ENCODE assay signal across 1 cellular context in the genomic region with DNA sequence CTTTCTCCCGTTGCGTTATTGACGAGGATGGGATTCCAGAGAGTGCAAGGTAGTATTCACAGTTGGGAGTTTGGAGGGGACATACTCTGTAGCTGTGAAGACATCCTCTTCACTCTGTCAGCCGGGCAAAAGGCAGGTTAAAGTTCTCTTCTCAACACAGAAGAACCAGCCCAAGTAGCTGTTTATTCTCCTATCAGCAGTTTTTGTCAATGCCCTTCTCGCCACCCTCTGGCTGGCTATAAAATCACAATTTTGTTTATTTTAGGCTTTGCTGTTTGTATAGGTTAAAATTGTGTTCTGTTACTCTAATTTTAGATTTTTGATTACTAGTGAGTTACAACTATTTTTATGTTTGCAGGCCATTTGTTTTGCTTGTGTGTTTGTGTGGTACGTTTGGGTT.
A peak's percentile ranks its signal among the peaks of the same experiment; 100 is the strongest.
TF ChIP-seq lines count a peak whose summit lies in the region.

No MANE protein-coding gene starts in this region.

TF ChIP-seq in K562, 482 proteins besides CTCF, POLR2A, EP300 and RAD21 (continued from another document):
- TF ChIP-seq, protein P1, sequence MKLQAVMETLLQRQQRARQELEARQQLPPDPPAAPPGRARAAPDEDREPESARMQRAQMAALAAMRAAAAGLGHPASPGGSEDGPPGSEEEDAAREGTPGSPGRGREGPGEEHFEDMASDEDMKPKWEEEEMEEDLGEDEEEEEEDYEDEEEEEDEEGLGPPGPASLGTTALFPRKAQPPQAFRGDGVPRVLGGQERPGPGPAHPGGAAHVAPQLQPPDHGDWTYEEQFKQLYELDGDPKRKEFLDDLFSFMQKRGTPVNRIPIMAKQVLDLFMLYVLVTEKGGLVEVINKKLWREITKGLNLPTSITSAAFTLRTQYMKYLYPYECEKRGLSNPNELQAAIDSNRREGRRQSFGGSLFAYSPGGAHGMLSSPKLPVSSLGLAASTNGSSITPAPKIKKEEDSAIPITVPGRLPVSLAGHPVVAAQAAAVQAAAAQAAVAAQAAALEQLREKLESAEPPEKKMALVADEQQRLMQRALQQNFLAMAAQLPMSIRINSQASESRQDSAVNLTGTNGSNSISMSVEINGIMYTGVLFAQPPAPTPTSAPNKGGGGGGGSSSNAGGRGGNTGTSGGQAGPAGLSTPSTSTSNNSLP (IDR thresholded peaks at IDR 0.05; ENCODE audit: borderline replicate concordance, low read depth, low read length): no peak
- no peak for TF ChIP-seq ERF (CRISPR knock-in tag; IDR thresholded peaks at IDR 0.05)
- no peak for TF ChIP-seq MXI1 (IDR thresholded peaks at IDR 0.05; ENCODE audit: low read depth, low read length)
- TF ChIP-seq ZNF316 (IDR thresholded peaks at IDR 0.05): peak; percentile 82
- no peak for TF ChIP-seq TAF7 (tag; IDR thresholded peaks at IDR 0.05)
- TF ChIP-seq PURB (CRISPR knock-in tag; IDR thresholded peaks at IDR 0.05; ENCODE audit: low read depth): no peak
- peak; percentile 66 for TF ChIP-seq MAFG (tag; conservative IDR thresholded peaks at IDR 0.05)
- no peak for TF ChIP-seq HDAC1 (IDR thresholded peaks at IDR 0.05)
- no peak for TF ChIP-seq NCOA2 (IDR thresholded peaks at IDR 0.05; ENCODE audit: partially characterized antibody in 2 of 2)
- TF ChIP-seq HNRNPH1 (optimal IDR thresholded peaks at IDR 0.05; ENCODE audit: low read depth, low read length): no peak
- TF ChIP-seq CREBBP (IDR thresholded peaks at IDR 0.05; ENCODE audit: low read depth, low read length): no peak
- TF ChIP-seq, protein P2, sequence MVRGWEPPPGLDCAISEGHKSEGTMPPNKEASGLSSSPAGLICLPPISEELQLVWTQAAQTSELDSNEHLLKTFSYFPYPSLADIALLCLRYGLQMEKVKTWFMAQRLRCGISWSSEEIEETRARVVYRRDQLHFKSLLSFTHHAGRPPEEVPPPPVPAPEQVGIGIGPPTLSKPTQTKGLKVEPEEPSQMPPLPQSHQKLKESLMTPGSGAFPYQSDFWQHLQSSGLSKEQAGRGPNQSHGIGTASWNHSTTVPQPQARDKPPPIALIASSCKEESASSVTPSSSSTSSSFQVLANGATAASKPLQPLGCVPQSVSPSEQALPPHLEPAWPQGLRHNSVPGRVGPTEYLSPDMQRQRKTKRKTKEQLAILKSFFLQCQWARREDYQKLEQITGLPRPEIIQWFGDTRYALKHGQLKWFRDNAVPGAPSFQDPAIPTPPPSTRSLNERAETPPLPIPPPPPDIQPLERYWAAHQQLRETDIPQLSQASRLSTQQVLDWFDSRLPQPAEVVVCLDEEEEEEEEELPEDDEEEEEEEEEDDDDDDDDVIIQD (CRISPR knock-in tag; IDR thresholded peaks at IDR 0.05): no peak
- TF ChIP-seq, protein P3, sequence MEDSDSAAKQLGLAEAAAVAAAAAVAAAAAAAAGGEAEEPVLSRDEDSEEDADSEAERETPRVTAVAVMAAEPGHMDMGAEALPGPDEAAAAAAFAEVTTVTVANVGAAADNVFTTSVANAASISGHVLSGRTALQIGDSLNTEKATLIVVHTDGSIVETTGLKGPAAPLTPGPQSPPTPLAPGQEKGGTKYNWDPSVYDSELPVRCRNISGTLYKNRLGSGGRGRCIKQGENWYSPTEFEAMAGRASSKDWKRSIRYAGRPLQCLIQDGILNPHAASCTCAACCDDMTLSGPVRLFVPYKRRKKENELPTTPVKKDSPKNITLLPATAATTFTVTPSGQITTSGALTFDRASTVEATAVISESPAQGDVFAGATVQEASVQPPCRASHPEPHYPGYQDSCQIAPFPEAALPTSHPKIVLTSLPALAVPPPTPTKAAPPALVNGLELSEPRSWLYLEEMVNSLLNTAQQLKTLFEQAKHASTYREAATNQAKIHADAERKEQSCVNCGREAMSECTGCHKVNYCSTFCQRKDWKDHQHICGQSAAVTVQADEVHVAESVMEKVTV (CRISPR knock-in tag; IDR thresholded peaks at IDR 0.05): peak; percentile 57; the same call in 1 of the 2 replicates
- TF ChIP-seq, protein P4, sequence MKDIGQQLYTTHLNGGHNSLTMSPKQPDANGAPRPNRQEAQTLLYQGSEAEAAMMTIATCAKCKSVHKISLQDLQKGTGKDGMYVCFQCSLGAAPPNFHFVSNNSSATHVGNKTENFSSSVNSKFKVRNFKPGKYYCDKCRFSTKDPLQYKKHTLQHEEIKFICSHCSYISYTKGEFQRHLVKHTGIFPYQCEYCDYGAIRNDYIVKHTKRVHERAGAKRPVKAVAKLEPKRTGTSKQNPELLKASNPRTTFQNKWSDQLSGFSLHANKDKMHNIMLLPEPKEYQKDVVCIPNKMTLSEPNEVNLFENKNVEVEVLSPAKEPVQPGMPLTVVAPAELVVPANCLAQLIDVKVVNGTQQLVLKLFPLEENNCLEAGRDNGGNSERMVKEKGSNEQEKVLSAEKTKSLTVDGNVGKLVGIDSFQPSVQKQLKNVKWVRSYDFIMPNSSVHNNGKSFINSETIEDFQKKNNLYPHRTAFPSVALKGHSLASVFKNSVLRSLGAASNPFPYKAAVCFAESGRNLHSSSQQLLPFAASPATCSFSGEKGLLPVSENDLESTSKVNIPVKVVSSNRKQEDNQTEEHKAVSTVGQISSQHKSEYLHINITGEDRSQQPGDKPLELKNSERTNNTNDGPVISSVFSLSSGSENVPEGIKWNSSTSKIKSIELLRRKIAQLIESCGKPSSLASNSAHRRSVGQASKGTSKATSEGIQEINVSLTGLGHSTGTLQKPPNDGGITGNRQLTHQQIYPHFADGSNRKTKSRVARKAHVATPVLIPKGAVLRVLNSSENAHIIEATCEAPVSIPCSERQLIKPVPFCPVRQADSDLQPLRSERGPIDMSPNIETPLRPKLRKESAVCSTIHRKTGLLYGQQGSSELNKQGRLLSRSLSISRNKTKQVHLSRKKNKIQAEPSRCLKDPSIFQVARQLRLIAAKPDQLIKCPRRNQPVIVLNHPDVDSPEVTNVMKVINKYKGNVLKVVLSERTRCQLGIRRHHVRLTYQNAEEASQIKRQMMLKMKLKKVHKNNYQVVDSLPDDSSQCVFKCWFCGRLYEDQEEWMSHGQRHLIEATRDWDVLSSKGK (CRISPR knock-in tag; IDR thresholded peaks at IDR 0.05): no peak
- TF ChIP-seq NFE2 (IDR thresholded peaks at IDR 0.05; ENCODE audit: low read depth): no peak
